In genomic region chr3:47010050-47010712, GRCh38 we compare ENCODE assay signal across 1 cellular context.
TF ChIP-seq lines count a peak whose summit lies in the region.

No MANE protein-coding gene starts in this region.

TF ChIP-seq in K562, 482 proteins besides CTCF, POLR2A, EP300 and RAD21 (continued from another document):
- TF ChIP-seq ZBTB33 (CRISPR knock-in tag; IDR thresholded peaks at IDR 0.05) (peak; percentile 60; the same call in 1 of the 2 replicates), POLR2G (IDR thresholded peaks at IDR 0.05; ENCODE audit: low read depth, low read length) (peak; percentile 72)
